In genomic region chr5:54676466-54676865, GRCh38 we compare ENCODE assay signal across 19 cellular contexts.
DNase-seq lines count a peak whose midpoint lies in the region; ATAC-seq and TF ChIP-seq lines count a peak whose summit lies in the region.
"Had no signal": no experiment of that assay in that cellular context is flagged by ENCODE, and none has a peak within 500 bp of the region (broad histone marks: within the 10 kb centered on the region; RNA-seq: fewer than 3 reads in every experiment).

No MANE protein-coding gene starts in this region.

- H2BK120ac ChIP-seq in IMR-90 (ENCODE audit: low read depth, low read length) = peak overlapping the region; percentile 31; the same call in 1 of the 2 replicates

- no peaks in the 10 kb centered on the region; the same call in 1 of the 2 replicates for H4K20me1 ChIP-seq in IMR-90 (ENCODE audit: insufficient read depth, low read length)
- H4K20me1 ChIP-seq: BLaER1 treated with 17β-estradiol and CSF1 and Interleukin-3, amounts not matched to agents 10 nM and 100 nM had no signal

- no peak overlapping the region for H2AK9ac ChIP-seq in IMR-90 (replicated peaks; ENCODE audit: low read depth, low read length, poor library complexity)

- in situ Hi-C loops in IMR-90 (cut with MboI; ENCODE audit: low sequenced_read_pairs) = no loop called here

- WGBS in IMR-90 (ENCODE audit: extremely low coverage in 2 of 2, insufficient read length in 1 of 2), 2 experiments = no CpG with 5 or more reads among the region's 1 CpG

- no peak overlapping the region for H3K4me2 ChIP-seq in IMR-90 (ENCODE audit: low read depth, low read length)
- H3K4me2 ChIP-seq: A549, KMS-11, PC-9 had no signal

- H4K8ac ChIP-seq in IMR-90 (ENCODE audit: low read depth in 2 of 2, low read length in 2 of 2) = peak overlapping the region in 1 of 2 experiments; percentile 54; a peak in 1 of 4 replicates

- H2AFZ ChIP-seq in IMR-90 (replicated peaks; ENCODE audit: low read length, poor library complexity) = no peak overlapping the region
- H2AFZ ChIP-seq: PC-9 had no signal

- H3K18ac ChIP-seq in IMR-90 (ENCODE audit: low read depth, low read length) = peak overlapping the region; percentile 54

- H4K91ac ChIP-seq in IMR-90 (ENCODE audit: insufficient read depth, low read depth, low read length) = peak overlapping the region; percentile 1; the same call in 1 of the 2 replicates

- H3K9ac ChIP-seq in IMR-90 (ENCODE audit: low read depth, low read length) = no peak overlapping the region
- H3K9ac ChIP-seq: BLaER1 treated with 17β-estradiol and CSF1 and Interleukin-3, amounts not matched to agents 10 nM and 100 nM; KMS-11 had no signal

- H4K5ac ChIP-seq in IMR-90 (ENCODE audit: low read depth, low read length) = peak overlapping the region; percentile 61; the same call in 1 of the 2 replicates

- H3K4ac ChIP-seq in IMR-90 (ENCODE audit: low read depth, low read length) = peak overlapping the region; percentile 58; the same call in 1 of the 2 replicates

- H3K27me3 ChIP-seq in IMR-90 (ENCODE audit: control insufficient read depth, insufficient read depth, low read length) (no peaks in the 10 kb centered on the region), thoracic aorta (replicated peaks; ENCODE audit: insufficient read depth) (no peaks in the 10 kb centered on the region)
- H3K27me3 ChIP-seq: BLaER1 treated with 17β-estradiol and CSF1 and Interleukin-3, amounts not matched to agents 10 nM and 100 nM; SJCRH30 had no signal

- no peak for TF ChIP-seq RAD21 in IMR-90 (IDR thresholded peaks at IDR 0.05; ENCODE audit: low read length)

- H3K27ac ChIP-seq in IMR-90 (ENCODE audit: insufficient read depth, low read length) (peak overlapping the region; percentile 66; the same call in 1 of the 2 replicates), thoracic aorta (peak overlapping the region; percentile 6 to 65), RWPE1 (no peak overlapping the region)
- H3K27ac ChIP-seq: A549, KMS-11, PC-9, SJCRH30 had no signal

- intact Hi-C loops in IMR-90 (cut with micrococcal nuclease) (no loop called here), head of caudate nucleus (cut with DNase I) (no loop called here), cardiac septum (cut with DNase I) (no loop called here)

- CTCF ChIA-PET in IMR-90 (lab: Yijun Ruan, JAX) (interaction anchor here (1.1 kb wide), 1 partner anchor 17 kb away, joined by 3 read pairs; no protein-coding TSS in a partner anchor), RWPE1 (lab: Yijun Ruan, JAX) (interaction anchor here (0.5 kb wide), 1 partner anchor 57 kb away, joined by 3 read pairs; no protein-coding TSS in a partner anchor)

- H2BK15ac ChIP-seq in IMR-90 (ENCODE audit: low read depth, low read length) = 0 out of 3 replicates have a peak overlapping the region, but pooled peaks have one; percentile 15

- no peak overlapping the region for H3K56ac ChIP-seq in IMR-90 (ENCODE audit: extremely low read depth, insufficient read depth, low read length)

- H2BK20ac ChIP-seq in IMR-90 (ENCODE audit: low read depth, low read length) = peak overlapping the region; percentile 5; the same call in 1 of the 2 replicates

- POLR2A ChIA-PET in IMR-90 (lab: Charles Lee; ENCODE audit: unreplicated experiment) = no interaction called here
- POLR2A ChIA-PET in RWPE1 (lab: Yijun Ruan, JAX; ENCODE audit: low non-redundant PET) = no interaction called here

- peaks cover 5% of the 10 kb centered on the region; the same call in 1 of the 2 replicates for H3K9me1 ChIP-seq in IMR-90 (ENCODE audit: insufficient read depth, low read length)

- H3K4me1 ChIP-seq in IMR-90 (ENCODE audit: control insufficient read depth, insufficient read depth, low read length) (peaks cover 21% of the 10 kb centered on the region), thoracic aorta (ENCODE audit: control insufficient read depth in 1 of 2, low read depth in 2 of 2) (peaks cover 24 to 66% of the 10 kb centered on the region in 2 donors)
- H3K4me1 ChIP-seq: A549, SJCRH30 had no signal

- peak overlapping the region; percentile 71; the same call in 1 of the 2 replicates for H2AK5ac ChIP-seq in IMR-90 (ENCODE audit: low read depth, low read length)

- peaks cover 0 to 36% of the 10 kb centered on the region in 2 experiments; a peak in 2 of 4 replicates for H3K79me1 ChIP-seq in IMR-90 (ENCODE audit: low read depth in 1 of 2, low read length in 2 of 2)

- dilution Hi-C loops in IMR-90 (cut with HindIII; ENCODE audit: low sequenced_read_pairs, unreplicated experiment) = no loop called here

- DNase-seq in IMR-90 (peak; percentile 6), cerebellar cortex (ENCODE audit: low spot score) (peak; percentile 9), medulla oblongata (ENCODE audit: extremely low spot score) (peak; percentile 38), thoracic aorta (ENCODE audit: low spot score) (no peak), head of caudate nucleus (no peak), cardiac septum (ENCODE audit: low spot score) (no peak), RWPE1 (ENCODE audit: low spot score) (no peak)
- DNase-seq: H7, NCI-H1048, NCI-H1436 treated with DMSO at 0.1 percent for 48 hours, NCI-H2029, NCI-H345, NCI-H524 treated with DMSO at 0.1 percent for 48 hours, PC-9, SJCRH30 had no signal

- no peaks in the 10 kb centered on the region for H3K9me3 ChIP-seq in IMR-90 (ENCODE audit: control insufficient read depth, insufficient read depth, low read length)
- H3K9me3 ChIP-seq in thoracic aorta = no peaks in the 10 kb centered on the region
- H3K9me3 ChIP-seq: A549, SJCRH30 had no signal

- BruUV-seq in IMR-90 (replicated peaks; lab: Mats Ljungman, UMichigan) = no TSS peak

- no peak for TF ChIP-seq POLR2A in IMR-90 (IDR thresholded peaks at IDR 0.05; ENCODE audit: low read depth, low read length)

- no peak overlapping the region for H3K4me3 ChIP-seq in IMR-90 (ENCODE audit: insufficient read depth, low read depth, low read length)
- no peak overlapping the region for H3K4me3 ChIP-seq in thoracic aorta
- H3K4me3 ChIP-seq: A549; BLaER1 treated with 17β-estradiol and CSF1 and Interleukin-3, amounts not matched to agents 10 nM and 100 nM; PC-9; SJCRH30 had no signal

- no peak overlapping the region for H2BK5ac ChIP-seq in IMR-90 (ENCODE audit: low read depth, low read length, poor library complexity, severe bottlenecking)

- ATAC-seq in IMR-90 (ENCODE audit: low read depth) (peak; percentile 10; the same call in 1 of the 2 replicates), thoracic aorta (ENCODE audit: insufficient number of reproducible peaks, low FRiP score, low read depth) (no peak), HG02798 (IDR thresholded peaks at IDR 0.05; ENCODE audit: poor library complexity, unreplicated experiment) (no peak)
- ATAC-seq: A549 had no signal

- TF ChIP-seq CTCF in IMR-90 (conservative IDR thresholded peaks at IDR 0.05; ENCODE audit: low read depth, low read length) = no peak
- TF ChIP-seq CTCF in thoracic aorta (IDR thresholded peaks at IDR 0.05) = no peak
- no peak for TF ChIP-seq CTCF in RWPE1 (conservative IDR thresholded peaks at IDR 0.05; ENCODE audit: low read depth)

- H3K36me3 ChIP-seq in IMR-90 (ENCODE audit: control insufficient read depth, insufficient read depth, low read length) (no peaks in the 10 kb centered on the region), thoracic aorta (no peaks in the 10 kb centered on the region)
- H3K36me3 ChIP-seq: SJCRH30 had no signal

- H3K23ac ChIP-seq in IMR-90 (ENCODE audit: low read depth, low read length) = no peak overlapping the region

- H3K14ac ChIP-seq in IMR-90 (replicated peaks; ENCODE audit: low read depth, low read length) = 0 out of 2 replicates have a peak overlapping the region, but pooled peaks have one; percentile 30

TF ChIP-seq in IMR-90, 13 proteins besides CTCF, POLR2A, EP300 and RAD21:
- TF ChIP-seq NFE2L2 (IDR thresholded peaks at IDR 0.05; ENCODE audit: low read depth, low read length) = no peak
- TF ChIP-seq SMC3 (IDR thresholded peaks at IDR 0.05; ENCODE audit: low read depth, low read length) = no peak
- TF ChIP-seq, protein P1, sequence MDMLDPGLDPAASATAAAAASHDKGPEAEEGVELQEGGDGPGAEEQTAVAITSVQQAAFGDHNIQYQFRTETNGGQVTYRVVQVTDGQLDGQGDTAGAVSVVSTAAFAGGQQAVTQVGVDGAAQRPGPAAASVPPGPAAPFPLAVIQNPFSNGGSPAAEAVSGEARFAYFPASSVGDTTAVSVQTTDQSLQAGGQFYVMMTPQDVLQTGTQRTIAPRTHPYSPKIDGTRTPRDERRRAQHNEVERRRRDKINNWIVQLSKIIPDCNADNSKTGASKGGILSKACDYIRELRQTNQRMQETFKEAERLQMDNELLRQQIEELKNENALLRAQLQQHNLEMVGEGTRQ (IDR thresholded peaks at IDR 0.05; ENCODE audit: low read depth, low read length) = no peak
- no peak for TF ChIP-seq CHD1 (IDR thresholded peaks at IDR 0.05; ENCODE audit: low read depth, low read length)
- no peak for TF ChIP-seq CEBPB (IDR thresholded peaks at IDR 0.05; ENCODE audit: low read depth, low read length)
- TF ChIP-seq, protein P2, sequence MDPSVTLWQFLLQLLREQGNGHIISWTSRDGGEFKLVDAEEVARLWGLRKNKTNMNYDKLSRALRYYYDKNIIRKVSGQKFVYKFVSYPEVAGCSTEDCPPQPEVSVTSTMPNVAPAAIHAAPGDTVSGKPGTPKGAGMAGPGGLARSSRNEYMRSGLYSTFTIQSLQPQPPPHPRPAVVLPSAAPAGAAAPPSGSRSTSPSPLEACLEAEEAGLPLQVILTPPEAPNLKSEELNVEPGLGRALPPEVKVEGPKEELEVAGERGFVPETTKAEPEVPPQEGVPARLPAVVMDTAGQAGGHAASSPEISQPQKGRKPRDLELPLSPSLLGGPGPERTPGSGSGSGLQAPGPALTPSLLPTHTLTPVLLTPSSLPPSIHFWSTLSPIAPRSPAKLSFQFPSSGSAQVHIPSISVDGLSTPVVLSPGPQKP (IDR thresholded peaks at IDR 0.05; ENCODE audit: borderline replicate concordance, low read depth, low read length) = no peak
- TF ChIP-seq FOS (IDR thresholded peaks at IDR 0.05; ENCODE audit: low read depth, low read length) = no peak
- TF ChIP-seq MAFK (IDR thresholded peaks at IDR 0.05; ENCODE audit: low read depth, low read length) = no peak
- no peak for TF ChIP-seq RFX5 (IDR thresholded peaks at IDR 0.05; ENCODE audit: low read depth, low read length)
- TF ChIP-seq RCOR1 (IDR thresholded peaks at IDR 0.05; ENCODE audit: insufficient replicate concordance, low read length) = no peak

Comparison
In these comparisons a context has a peak if more than half of its experiments do, and no peak if none do; other contexts are left out.
1. DNase-seq: peak in IMR-90 (single experiment), cerebellar cortex (single experiment) and medulla oblongata (single experiment); none in thoracic aorta (single experiment), head of caudate nucleus (0 of 42), cardiac septum (single experiment) and RWPE1 (single experiment).